2 cellular contexts compared by ENCODE assay signal in the genomic region with DNA sequence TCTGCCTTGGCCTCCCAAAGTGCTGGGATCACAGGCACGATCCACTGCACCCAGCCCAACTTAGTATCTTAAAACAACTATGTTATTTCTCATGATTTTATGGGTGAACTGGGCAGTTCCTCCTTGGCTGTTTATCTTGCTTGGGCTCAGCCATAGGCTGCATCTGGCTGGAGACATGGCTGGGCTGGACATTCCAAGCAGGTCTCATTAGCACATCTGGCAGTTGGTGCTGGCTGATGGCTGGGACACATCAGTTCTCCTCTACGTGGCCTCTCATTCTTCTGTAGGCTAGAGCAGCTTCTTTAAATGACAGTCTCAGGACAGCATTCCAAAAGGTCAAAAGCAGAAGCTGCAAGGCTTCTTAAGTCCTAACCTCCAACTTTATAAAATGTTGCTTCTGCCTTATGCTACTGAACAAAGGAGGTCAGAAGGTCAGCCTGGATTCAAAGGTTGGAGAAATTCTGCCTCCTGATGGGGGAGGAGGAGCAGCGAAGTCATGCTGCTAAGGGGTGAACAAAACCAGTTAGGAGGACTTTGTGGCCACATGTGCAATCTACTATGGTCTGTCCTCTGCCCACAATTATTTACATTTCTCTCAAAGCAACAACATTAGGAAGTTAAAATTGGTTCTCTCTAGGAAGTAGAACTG.
TF ChIP-seq lines count a peak whose summit lies in the region.

No MANE protein-coding gene starts in this region.

TF ChIP-seq in GM23338, 12 proteins besides CTCF, POLR2A, EP300 and RAD21 (continued from another document and continues in another):
- TF ChIP-seq, protein P1, sequence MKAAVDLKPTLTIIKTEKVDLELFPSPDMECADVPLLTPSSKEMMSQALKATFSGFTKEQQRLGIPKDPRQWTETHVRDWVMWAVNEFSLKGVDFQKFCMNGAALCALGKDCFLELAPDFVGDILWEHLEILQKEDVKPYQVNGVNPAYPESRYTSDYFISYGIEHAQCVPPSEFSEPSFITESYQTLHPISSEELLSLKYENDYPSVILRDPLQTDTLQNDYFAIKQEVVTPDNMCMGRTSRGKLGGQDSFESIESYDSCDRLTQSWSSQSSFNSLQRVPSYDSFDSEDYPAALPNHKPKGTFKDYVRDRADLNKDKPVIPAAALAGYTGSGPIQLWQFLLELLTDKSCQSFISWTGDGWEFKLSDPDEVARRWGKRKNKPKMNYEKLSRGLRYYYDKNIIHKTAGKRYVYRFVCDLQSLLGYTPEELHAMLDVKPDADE (IDR thresholded peaks at IDR 0.05) = no peak
- TF ChIP-seq POLR2AphosphoS5 (IDR thresholded peaks at IDR 0.05; ENCODE audit: low read depth) (no peak), EZH2phosphoT487 (IDR thresholded peaks at IDR 0.05; ENCODE audit: unreplicated experiment) (no peak), CREB1 (CRISPR knock-in tag; IDR thresholded peaks at IDR 0.05; ENCODE audit: low read depth) (no peak), STAT1 (IDR thresholded peaks at IDR 0.05; ENCODE audit: unreplicated experiment) (no peak), ZNF114 (CRISPR knock-in tag; IDR thresholded peaks at IDR 0.05) (no peak), JUNB (IDR thresholded peaks at IDR 0.05; ENCODE audit: unreplicated experiment) (no peak)
- TF ChIP-seq, protein P2, sequence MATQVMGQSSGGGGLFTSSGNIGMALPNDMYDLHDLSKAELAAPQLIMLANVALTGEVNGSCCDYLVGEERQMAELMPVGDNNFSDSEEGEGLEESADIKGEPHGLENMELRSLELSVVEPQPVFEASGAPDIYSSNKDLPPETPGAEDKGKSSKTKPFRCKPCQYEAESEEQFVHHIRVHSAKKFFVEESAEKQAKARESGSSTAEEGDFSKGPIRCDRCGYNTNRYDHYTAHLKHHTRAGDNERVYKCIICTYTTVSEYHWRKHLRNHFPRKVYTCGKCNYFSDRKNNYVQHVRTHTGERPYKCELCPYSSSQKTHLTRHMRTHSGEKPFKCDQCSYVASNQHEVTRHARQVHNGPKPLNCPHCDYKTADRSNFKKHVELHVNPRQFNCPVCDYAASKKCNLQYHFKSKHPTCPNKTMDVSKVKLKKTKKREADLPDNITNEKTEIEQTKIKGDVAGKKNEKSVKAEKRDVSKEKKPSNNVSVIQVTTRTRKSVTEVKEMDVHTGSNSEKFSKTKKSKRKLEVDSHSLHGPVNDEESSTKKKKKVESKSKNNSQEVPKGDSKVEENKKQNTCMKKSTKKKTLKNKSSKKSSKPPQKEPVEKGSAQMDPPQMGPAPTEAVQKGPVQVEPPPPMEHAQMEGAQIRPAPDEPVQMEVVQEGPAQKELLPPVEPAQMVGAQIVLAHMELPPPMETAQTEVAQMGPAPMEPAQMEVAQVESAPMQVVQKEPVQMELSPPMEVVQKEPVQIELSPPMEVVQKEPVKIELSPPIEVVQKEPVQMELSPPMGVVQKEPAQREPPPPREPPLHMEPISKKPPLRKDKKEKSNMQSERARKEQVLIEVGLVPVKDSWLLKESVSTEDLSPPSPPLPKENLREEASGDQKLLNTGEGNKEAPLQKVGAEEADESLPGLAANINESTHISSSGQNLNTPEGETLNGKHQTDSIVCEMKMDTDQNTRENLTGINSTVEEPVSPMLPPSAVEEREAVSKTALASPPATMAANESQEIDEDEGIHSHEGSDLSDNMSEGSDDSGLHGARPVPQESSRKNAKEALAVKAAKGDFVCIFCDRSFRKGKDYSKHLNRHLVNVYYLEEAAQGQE (IDR thresholded peaks at IDR 0.05; ENCODE audit: unreplicated experiment) = no peak
- TF ChIP-seq, protein P3, sequence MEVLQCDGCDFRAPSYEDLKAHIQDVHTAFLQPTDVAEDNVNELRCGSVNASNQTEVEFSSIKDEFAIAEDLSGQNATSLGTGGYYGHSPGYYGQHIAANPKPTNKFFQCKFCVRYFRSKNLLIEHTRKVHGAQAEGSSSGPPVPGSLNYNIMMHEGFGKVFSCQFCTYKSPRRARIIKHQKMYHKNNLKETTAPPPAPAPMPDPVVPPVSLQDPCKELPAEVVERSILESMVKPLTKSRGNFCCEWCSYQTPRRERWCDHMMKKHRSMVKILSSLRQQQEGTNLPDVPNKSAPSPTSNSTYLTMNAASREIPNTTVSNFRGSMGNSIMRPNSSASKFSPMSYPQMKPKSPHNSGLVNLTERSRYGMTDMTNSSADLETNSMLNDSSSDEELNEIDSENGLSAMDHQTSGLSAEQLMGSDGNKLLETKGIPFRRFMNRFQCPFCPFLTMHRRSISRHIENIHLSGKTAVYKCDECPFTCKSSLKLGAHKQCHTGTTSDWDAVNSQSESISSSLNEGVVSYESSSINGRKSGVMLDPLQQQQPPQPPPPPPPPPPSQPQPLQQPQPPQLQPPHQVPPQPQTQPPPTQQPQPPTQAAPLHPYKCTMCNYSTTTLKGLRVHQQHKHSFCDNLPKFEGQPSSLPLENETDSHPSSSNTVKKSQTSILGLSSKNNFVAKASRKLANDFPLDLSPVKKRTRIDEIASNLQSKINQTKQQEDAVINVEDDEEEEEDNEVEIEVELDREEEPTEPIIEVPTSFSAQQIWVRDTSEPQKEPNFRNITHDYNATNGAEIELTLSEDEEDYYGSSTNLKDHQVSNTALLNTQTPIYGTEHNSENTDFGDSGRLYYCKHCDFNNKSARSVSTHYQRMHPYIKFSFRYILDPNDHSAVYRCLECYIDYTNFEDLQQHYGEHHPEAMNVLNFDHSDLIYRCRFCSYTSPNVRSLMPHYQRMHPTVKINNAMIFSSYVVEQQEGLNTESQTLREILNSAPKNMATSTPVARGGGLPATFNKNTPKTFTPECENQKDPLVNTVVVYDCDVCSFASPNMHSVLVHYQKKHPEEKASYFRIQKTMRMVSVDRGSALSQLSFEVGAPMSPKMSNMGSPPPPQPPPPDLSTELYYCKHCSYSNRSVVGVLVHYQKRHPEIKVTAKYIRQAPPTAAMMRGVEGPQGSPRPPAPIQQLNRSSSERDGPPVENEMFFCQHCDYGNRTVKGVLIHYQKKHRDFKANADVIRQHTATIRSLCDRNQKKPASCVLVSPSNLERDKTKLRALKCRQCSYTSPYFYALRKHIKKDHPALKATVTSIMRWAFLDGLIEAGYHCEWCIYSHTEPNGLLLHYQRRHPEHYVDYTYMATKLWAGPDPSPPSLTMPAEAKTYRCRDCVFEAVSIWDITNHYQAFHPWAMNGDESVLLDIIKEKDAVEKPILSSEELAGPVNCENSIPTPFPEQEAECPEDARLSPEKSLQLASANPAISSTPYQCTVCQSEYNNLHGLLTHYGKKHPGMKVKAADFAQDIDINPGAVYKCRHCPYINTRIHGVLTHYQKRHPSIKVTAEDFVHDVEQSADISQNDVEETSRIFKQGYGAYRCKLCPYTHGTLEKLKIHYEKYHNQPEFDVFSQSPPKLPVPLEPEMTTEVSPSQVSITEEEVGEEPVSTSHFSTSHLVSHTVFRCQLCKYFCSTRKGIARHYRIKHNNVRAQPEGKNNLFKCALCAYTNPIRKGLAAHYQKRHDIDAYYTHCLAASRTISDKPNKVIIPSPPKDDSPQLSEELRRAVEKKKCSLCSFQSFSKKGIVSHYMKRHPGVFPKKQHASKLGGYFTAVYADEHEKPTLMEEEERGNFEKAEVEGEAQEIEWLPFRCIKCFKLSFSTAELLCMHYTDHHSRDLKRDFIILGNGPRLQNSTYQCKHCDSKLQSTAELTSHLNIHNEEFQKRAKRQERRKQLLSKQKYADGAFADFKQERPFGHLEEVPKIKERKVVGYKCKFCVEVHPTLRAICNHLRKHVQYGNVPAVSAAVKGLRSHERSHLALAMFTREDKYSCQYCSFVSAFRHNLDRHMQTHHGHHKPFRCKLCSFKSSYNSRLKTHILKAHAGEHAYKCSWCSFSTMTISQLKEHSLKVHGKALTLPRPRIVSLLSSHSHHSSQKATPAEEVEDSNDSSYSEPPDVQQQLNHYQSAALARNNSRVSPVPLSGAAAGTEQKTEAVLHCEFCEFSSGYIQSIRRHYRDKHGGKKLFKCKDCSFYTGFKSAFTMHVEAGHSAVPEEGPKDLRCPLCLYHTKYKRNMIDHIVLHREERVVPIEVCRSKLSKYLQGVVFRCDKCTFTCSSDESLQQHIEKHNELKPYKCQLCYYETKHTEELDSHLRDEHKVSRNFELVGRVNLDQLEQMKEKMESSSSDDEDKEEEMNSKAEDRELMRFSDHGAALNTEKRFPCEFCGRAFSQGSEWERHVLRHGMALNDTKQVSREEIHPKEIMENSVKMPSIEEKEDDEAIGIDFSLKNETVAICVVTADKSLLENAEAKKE (CRISPR knock-in tag; IDR thresholded peaks at IDR 0.05) = no peak

TF ChIP-seq in WTC11, 78 proteins besides CTCF, POLR2A, EP300 and RAD21:
- TF ChIP-seq, protein P4, sequence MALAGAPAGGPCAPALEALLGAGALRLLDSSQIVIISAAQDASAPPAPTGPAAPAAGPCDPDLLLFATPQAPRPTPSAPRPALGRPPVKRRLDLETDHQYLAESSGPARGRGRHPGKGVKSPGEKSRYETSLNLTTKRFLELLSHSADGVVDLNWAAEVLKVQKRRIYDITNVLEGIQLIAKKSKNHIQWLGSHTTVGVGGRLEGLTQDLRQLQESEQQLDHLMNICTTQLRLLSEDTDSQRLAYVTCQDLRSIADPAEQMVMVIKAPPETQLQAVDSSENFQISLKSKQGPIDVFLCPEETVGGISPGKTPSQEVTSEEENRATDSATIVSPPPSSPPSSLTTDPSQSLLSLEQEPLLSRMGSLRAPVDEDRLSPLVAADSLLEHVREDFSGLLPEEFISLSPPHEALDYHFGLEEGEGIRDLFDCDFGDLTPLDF (CRISPR knock-in tag; IDR thresholded peaks at IDR 0.05) = no peak
- TF ChIP-seq GABPB1 (CRISPR knock-in tag; IDR thresholded peaks at IDR 0.05) = no peak
